ENCODE assay signal across 10 cellular contexts in genomic region chr6:35092362-35093117, GRCh38. TPM values are rescaled to one million over a fixed set of nuclear protein-coding genes. Genes with fewer than 3 reads are reported as not detected.
DNase-seq lines count a peak whose midpoint lies in the region; ATAC-seq and TF ChIP-seq lines count a peak whose summit lies in the region.
"Had no signal": no experiment of that assay in that cellular context is flagged by ENCODE, and none has a peak within 500 bp of the region (broad histone marks: within the 10 kb centered on the region; RNA-seq: fewer than 3 reads in every experiment).

No MANE protein-coding gene starts in this region.

- no peaks in the 10 kb centered on the region for H3K27me3 ChIP-seq in spleen (replicated peaks in 1 of 7)
- H3K27me3 ChIP-seq in CD4-positive, alpha-beta memory T cell (ENCODE audit: insufficient read depth, low read length): no peaks in the 10 kb centered on the region

- CTCF ChIA-PET in activated CD8-positive, alpha-beta T cell treated with anti-CD3 and anti-CD28 coated beads, Interleukin-2, amount 10 ng/mL, durations not matched to agents 7 days and 5 days (lab: Charles Lee): no interaction called here
- CTCF ChIA-PET in CD4-positive, alpha-beta memory T cell (lab: Charles Lee; ENCODE audit: partially characterized antibody): no interaction called here

- peaks cover 0 to 51% (median 29%) of the 10 kb centered on the region in 6 donors for H3K36me3 ChIP-seq in spleen
- no peaks in the 10 kb centered on the region for H3K36me3 ChIP-seq in CD4-positive, alpha-beta memory T cell (ENCODE audit: insufficient read depth, low read length)

- TF ChIP-seq POLR2A in spleen (IDR thresholded peaks at IDR 0.05): no peak

- no peak for ATAC-seq in activated CD8-positive, alpha-beta T cell treated with anti-CD3 and anti-CD28 coated beads, Interleukin-2, amount 10 ng/mL, durations not matched to agents 7 days and 5 days

- H3K4me1 Mint-ChIP-seq in activated CD8-positive, alpha-beta T cell treated with anti-CD3 and anti-CD28 coated beads, Interleukin-2, amount 10 ng/mL, durations not matched to agents 7 days and 5 days (ENCODE audit: low read depth): peaks cover 9% of the 10 kb centered on the region
- H3K4me1 Mint-ChIP-seq in immature natural killer cell: peaks cover 0 to 3% of the 10 kb centered on the region in 2 donors
- peaks cover 0 to 2% (median 0%) of the 10 kb centered on the region in 4 donors for H3K4me1 Mint-ChIP-seq in CD4-positive, alpha-beta memory T cell

- H3K9me3 Mint-ChIP-seq in activated CD8-positive, alpha-beta T cell treated with anti-CD3 and anti-CD28 coated beads, Interleukin-2, amount 10 ng/mL, durations not matched to agents 7 days and 5 days (ENCODE audit: insufficient read depth): no peaks in the 10 kb centered on the region
- no peaks in the 10 kb centered on the region for H3K9me3 Mint-ChIP-seq in immature natural killer cell
- H3K9me3 Mint-ChIP-seq in CD4-positive, alpha-beta memory T cell: no peaks in the 10 kb centered on the region

- no peak overlapping the region for H3K4me3 Mint-ChIP-seq in activated CD8-positive, alpha-beta T cell treated with anti-CD3 and anti-CD28 coated beads, Interleukin-2, amount 10 ng/mL, durations not matched to agents 7 days and 5 days
- no peak overlapping the region for H3K4me3 Mint-ChIP-seq in immature natural killer cell
- H3K4me3 Mint-ChIP-seq in CD4-positive, alpha-beta memory T cell: no peak overlapping the region

- DNase-seq in HCEC 1CT: peak; percentile 52
- peak; percentile 65 for DNase-seq in astrocyte of the spinal cord (ENCODE audit: low read depth, low spot score)
- peak; percentile 7 for DNase-seq in iPS-NIHi11 (ENCODE audit: low spot score)
- no peak for DNase-seq in spleen
- DNase-seq in activated CD8-positive, alpha-beta T cell treated with anti-CD3 and anti-CD28 coated beads, Interleukin-2, amount 10 ng/mL, durations not matched to agents 7 days and 5 days: no peak
- DNase-seq in immature natural killer cell: no peak
- DNase-seq in CD4-positive, alpha-beta memory T cell: no peak
- no peak for DNase-seq in GDM1 (lab: John Stamatoyannopoulos, UW)
- DNase-seq: activated CD4-positive, alpha-beta T cell treated with anti-CD3 and anti-CD28 coated beads for 48 hours; stimulated activated CD4-positive, alpha-beta T cell treated with anti-CD3 and anti-CD28 coated beads, Interleukin-12 subunit alpha, Interleukin-12 subunit beta, amount 100 ng/mL, for 4 hours had no signal

- H3K27me3 Mint-ChIP-seq in activated CD8-positive, alpha-beta T cell treated with anti-CD3 and anti-CD28 coated beads, Interleukin-2, amount 10 ng/mL, durations not matched to agents 7 days and 5 days (ENCODE audit: low read depth): peaks cover 11% of the 10 kb centered on the region
- peaks cover 0 to 2% (median 2%) of the 10 kb centered on the region in 3 donors for H3K27me3 Mint-ChIP-seq in immature natural killer cell (ENCODE audit: low read depth in 3 of 3)
- no peaks in the 10 kb centered on the region for H3K27me3 Mint-ChIP-seq in CD4-positive, alpha-beta memory T cell

- H3K4me3 ChIP-seq in astrocyte of the spinal cord (ENCODE audit: low read depth, low read length) (no peak overlapping the region), spleen (no peak overlapping the region)
- H3K4me3 ChIP-seq in CD4-positive, alpha-beta memory T cell (ENCODE audit: low read length in 2 of 2): no peak overlapping the region

- H3K9me3 ChIP-seq in spleen: no peaks in the 10 kb centered on the region
- H3K9me3 ChIP-seq in CD4-positive, alpha-beta memory T cell (ENCODE audit: control insufficient read depth in 1 of 2, low read length in 2 of 2): no peaks in the 10 kb centered on the region

- TF ChIP-seq CTCF in astrocyte of the spinal cord (IDR thresholded peaks at IDR 0.05; ENCODE audit: low read depth, low read length) (no peak), spleen (IDR thresholded peaks at IDR 0.05 in 8 of 11, conservative IDR thresholded peaks at IDR 0.05 in 3 of 11) (no peak)

- H3K36me3 Mint-ChIP-seq in activated CD8-positive, alpha-beta T cell treated with anti-CD3 and anti-CD28 coated beads, Interleukin-2, amount 10 ng/mL, durations not matched to agents 7 days and 5 days (ENCODE audit: low read depth): no peaks in the 10 kb centered on the region
- peaks cover 5 to 11% (median 6%) of the 10 kb centered on the region in 3 donors for H3K36me3 Mint-ChIP-seq in immature natural killer cell
- peaks cover 21 to 22% of the 10 kb centered on the region in 2 donors for H3K36me3 Mint-ChIP-seq in CD4-positive, alpha-beta memory T cell

- in situ Hi-C loops in astrocyte of the spinal cord (cut with HindIII; ENCODE audit: low sequenced_read_pairs): no loop called here

- intact Hi-C loops in spleen (cut with DNase I; ENCODE audit: low total_unique reads): no loop called here
- intact Hi-C loops in CD4-positive, alpha-beta memory T cell (cut with micrococcal nuclease): no loop called here

- peaks cover 0 to 45% (median 11%) of the 10 kb centered on the region in 6 donors for H3K4me1 ChIP-seq in spleen
- H3K4me1 ChIP-seq in CD4-positive, alpha-beta memory T cell (ENCODE audit: insufficient read depth, low read length): no peaks in the 10 kb centered on the region

- H3K27ac ChIP-seq in spleen: peak overlapping the region in 5 of 8 donors; percentile 31 to 43 (median 39)
- no peak overlapping the region for H3K27ac ChIP-seq in CD4-positive, alpha-beta memory T cell (ENCODE audit: low read depth, low read length)

- no peak overlapping the region for H3K27ac Mint-ChIP-seq in activated CD8-positive, alpha-beta T cell treated with anti-CD3 and anti-CD28 coated beads, Interleukin-2, amount 10 ng/mL, durations not matched to agents 7 days and 5 days
- peak overlapping the region in 1 of 6 donors; percentile 40 for H3K27ac Mint-ChIP-seq in immature natural killer cell
- H3K27ac Mint-ChIP-seq in CD4-positive, alpha-beta memory T cell: peak overlapping the region in 2 of 7 donors; percentile 43 to 68

- POLR2A ChIA-PET in activated CD8-positive, alpha-beta T cell treated with anti-CD3 and anti-CD28 coated beads, Interleukin-2, amount 10 ng/mL, durations not matched to agents 7 days and 5 days (lab: Charles Lee): no interaction called here
- POLR2A ChIA-PET in CD4-positive, alpha-beta memory T cell (lab: Charles Lee; ENCODE audit: partially characterized antibody): no interaction called here

- WGBS in spleen, 5 donors: 77 to 88% (median 81%) methylated on average over 5 of the region's 5 CpGs

RNA-seq across cellular contexts. Expression of gene TCP11, which starts 48.6 kb away (rescaled TPM):
- total RNA-seq in spleen: not detected
- polyA plus RNA-seq in spleen (not detected), immature natural killer cell (not detected)
- total RNA-seq in activated CD8-positive, alpha-beta T cell treated with anti-CD3 and anti-CD28 coated beads, Interleukin-2, amount 10 ng/mL, durations not matched to agents 7 days and 5 days: not detected
- total RNA-seq in CD4-positive, alpha-beta memory T cell: not detected
- not detected for polyA plus RNA-seq in CD4-positive, alpha-beta memory T cell

Comparison
In these comparisons a context has a peak if more than half of its experiments do, and no peak if none do; other contexts are left out.
1. DNase-seq: peak in HCEC 1CT (single experiment), astrocyte of the spinal cord (single experiment) and iPS-NIHi11 (single experiment); none in spleen (single experiment), activated CD8-positive, alpha-beta T cell treated with anti-CD3 and anti-CD28 coated beads, Interleukin-2, amount 10 ng/mL, durations not matched to agents 7 days and 5 days (single experiment), immature natural killer cell (0 of 3), CD4-positive, alpha-beta memory T cell (0 of 5) and GDM1 (single experiment).